Comparison of ENCODE assay signal across 3 cellular contexts in the genomic region with DNA sequence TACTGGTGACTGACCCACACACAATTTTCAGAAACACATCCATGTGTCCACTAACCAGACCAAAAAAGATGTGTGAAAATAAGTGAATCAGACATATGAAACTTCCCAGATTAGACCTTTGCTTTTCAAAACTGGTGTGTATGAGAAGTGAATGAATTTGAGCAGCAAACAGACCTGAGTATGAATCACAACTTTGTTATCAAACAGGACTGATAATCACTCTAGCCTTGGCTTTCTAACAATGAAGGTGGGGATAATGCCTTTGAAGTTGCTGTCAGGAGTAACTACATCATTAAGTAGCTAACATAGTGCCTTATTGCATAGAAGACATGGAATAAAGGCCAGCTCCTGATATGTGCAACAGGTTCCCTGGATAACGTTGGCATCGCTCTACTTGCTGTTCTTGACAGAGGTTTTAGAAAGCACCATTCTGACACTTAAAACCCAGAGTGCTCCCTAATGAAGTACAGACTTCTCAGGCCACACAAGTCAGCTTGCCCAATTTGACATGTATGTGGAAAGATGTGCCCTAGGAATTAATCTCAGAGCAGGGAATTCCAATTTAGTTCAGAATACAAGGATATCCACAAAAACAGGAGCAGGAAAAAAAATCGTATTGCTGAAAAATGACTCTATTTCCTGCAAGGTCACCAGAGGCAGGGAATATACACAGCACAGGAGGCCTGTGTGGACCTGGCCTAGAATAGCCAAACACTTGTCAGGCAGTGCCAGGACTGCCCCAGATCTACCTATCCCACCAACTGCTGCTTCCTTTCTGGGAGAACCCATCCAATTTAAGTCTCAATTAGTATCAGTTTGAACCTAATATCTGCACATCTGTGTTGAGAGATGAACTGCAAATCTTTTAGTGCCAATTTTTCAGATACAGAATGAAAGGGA.
A peak's percentile ranks its signal among the peaks of the same experiment; 100 is the strongest.
TF ChIP-seq lines count a peak whose summit lies in the region.

No MANE protein-coding gene starts in this region.

TF ChIP-seq in SK-N-SH, 30 proteins besides CTCF, POLR2A, EP300 and RAD21:
- TF ChIP-seq MXI1 (IDR thresholded peaks at IDR 0.05; ENCODE audit: low read depth, low read length) (0 out of 2 replicates have a peak, but pooled peaks have one; percentile 18), ELF1 (IDR thresholded peaks at IDR 0.05) (no peak)
TF ChIP-seq in SK-N-SH: peak in this region for 1.

TF ChIP-seq in SK-N-SH treated with all-trans-retinoic acid at 6 μM for 48 hours, 23 proteins besides CTCF, POLR2A, EP300 and RAD21:
- TF ChIP-seq, protein P1, sequence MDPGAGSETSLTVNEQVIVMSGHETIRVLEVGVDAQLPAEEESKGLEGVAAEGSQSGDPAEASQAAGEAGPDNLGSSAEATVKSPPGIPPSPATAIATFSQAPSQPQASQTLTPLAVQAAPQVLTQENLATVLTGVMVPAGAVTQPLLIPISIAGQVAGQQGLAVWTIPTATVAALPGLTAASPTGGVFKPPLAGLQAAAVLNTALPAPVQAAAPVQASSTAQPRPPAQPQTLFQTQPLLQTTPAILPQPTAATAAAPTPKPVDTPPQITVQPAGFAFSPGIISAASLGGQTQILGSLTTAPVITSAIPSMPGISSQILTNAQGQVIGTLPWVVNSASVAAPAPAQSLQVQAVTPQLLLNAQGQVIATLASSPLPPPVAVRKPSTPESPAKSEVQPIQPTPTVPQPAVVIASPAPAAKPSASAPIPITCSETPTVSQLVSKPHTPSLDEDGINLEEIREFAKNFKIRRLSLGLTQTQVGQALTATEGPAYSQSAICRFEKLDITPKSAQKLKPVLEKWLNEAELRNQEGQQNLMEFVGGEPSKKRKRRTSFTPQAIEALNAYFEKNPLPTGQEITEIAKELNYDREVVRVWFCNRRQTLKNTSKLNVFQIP (CRISPR knock-in tag; IDR thresholded peaks at IDR 0.05; ENCODE audit: borderline replicate concordance, low read depth) = no peak
- TF ChIP-seq ZFP30 (CRISPR knock-in tag; IDR thresholded peaks at IDR 0.05) (no peak), PPARA (CRISPR knock-in tag; IDR thresholded peaks at IDR 0.05; ENCODE audit: borderline replicate concordance) (no peak), ZNF70 (CRISPR knock-in tag; IDR thresholded peaks at IDR 0.05) (no peak), ARNTL (CRISPR knock-in tag; IDR thresholded peaks at IDR 0.05; ENCODE audit: borderline replicate concordance, low read depth) (no peak), TOX (CRISPR knock-in tag; IDR thresholded peaks at IDR 0.05; ENCODE audit: borderline replicate concordance) (no peak), SNAI2 (CRISPR knock-in tag; IDR thresholded peaks at IDR 0.05) (no peak)

TF ChIP-seq in endothelial cell of umbilical vein, 7 proteins besides CTCF, POLR2A, EP300 and RAD21 (continued from another document):
- TF ChIP-seq FOS (IDR thresholded peaks at IDR 0.05; ENCODE audit: borderline replicate concordance, insufficient read depth, low read length) = peak; percentile 5
